8 cellular contexts compared by ENCODE assay signal in the genomic region with DNA sequence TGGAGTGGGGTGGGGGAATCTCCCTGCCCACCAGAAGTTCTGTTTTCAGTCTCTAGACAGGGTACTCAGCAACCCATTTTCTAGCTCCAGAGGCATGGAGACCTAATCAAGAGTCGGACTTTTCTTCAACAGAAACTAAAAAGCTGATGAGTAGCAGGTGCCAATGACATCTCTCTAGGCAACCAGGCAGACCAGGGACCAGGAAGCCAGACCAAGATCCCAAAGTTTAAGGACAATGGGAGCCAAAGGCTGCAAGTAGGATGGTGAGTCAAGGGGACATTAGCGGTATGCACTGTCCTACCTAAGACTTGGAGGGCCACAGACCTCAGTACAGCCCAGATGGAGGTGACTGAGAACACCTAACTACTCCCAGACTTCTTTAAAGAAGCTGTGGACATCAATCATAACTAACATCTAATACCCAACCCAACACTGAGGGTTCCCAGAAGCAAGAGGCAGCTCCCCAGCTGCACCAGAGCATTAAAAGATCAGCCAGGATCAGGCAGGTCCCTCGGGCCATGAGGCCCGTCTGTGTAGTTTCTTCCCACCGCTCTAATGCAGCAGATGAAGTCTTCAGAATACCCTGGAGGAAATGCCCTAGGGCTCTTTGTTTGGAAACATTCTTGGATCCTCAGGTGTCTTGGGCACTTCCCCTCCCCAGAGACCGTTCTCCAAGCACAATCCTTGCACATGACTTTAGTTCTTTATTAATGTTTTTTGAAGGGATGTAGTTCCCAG. TPM values are rescaled to one million over a fixed set of nuclear protein-coding genes. Genes with fewer than 3 reads are reported as not detected.
DNase-seq lines count a peak whose midpoint lies in the region; ATAC-seq and TF ChIP-seq lines count a peak whose summit lies in the region.

No MANE protein-coding gene starts in this region.

- H3K27me3 ChIP-seq in right lobe of liver (no peaks in the 10 kb centered on the region), upper lobe of left lung (no peaks in the 10 kb centered on the region)

- TF ChIP-seq CTCF in astrocyte of the cerebellum (IDR thresholded peaks at IDR 0.05; ENCODE audit: low read depth, low read length, missing control alignments), result no peak
- TF ChIP-seq CTCF in right lobe of liver (IDR thresholded peaks at IDR 0.05), result no peak
- no peak for TF ChIP-seq CTCF in upper lobe of left lung (IDR thresholded peaks at IDR 0.05)

- no peak for TF ChIP-seq POLR2A in right lobe of liver (IDR thresholded peaks at IDR 0.05)
- no peak for TF ChIP-seq POLR2A in upper lobe of left lung (IDR thresholded peaks at IDR 0.05)

- H3K4me1 Mint-ChIP-seq in activated naive CD4-positive, alpha-beta T cell treated with anti-CD3 and anti-CD28 coated beads, Interleukin-2, amount 10 ng/mL, durations not matched to agents 7 days and 5 days, result peaks cover 49% of the 10 kb centered on the region

- peaks cover 11% of the 10 kb centered on the region for H3K27me3 Mint-ChIP-seq in activated naive CD4-positive, alpha-beta T cell treated with anti-CD3 and anti-CD28 coated beads, Interleukin-2, amount 10 ng/mL, durations not matched to agents 7 days and 5 days

- no peak for TF ChIP-seq EP300 in upper lobe of left lung (IDR thresholded peaks at IDR 0.05)

- intact Hi-C loops in right lobe of liver (cut with DNase I), result no loop called here

- no peaks in the 10 kb centered on the region for H3K9me3 Mint-ChIP-seq in activated naive CD4-positive, alpha-beta T cell treated with anti-CD3 and anti-CD28 coated beads, Interleukin-2, amount 10 ng/mL, durations not matched to agents 7 days and 5 days

- H3K4me3 ChIP-seq in astrocyte of the cerebellum (ENCODE audit: low read depth, low read length) (peak overlapping the region; percentile 81), right lobe of liver (peak overlapping the region; percentile 85 to 92 (median 90)), upper lobe of left lung (peak overlapping the region; percentile 75 to 93 (median 90))

- in situ Hi-C loops in astrocyte of the cerebellum (cut with HindIII; ENCODE audit: low sequenced_read_pairs), result no loop called here

- CTCF ChIA-PET in activated naive CD4-positive, alpha-beta T cell treated with anti-CD3 and anti-CD28 coated beads, Interleukin-2, amount 10 ng/mL, durations not matched to agents 7 days and 5 days (lab: Charles Lee), result no interaction called here

- peak overlapping the region; percentile 84 for H3K27ac Mint-ChIP-seq in activated naive CD4-positive, alpha-beta T cell treated with anti-CD3 and anti-CD28 coated beads, Interleukin-2, amount 10 ng/mL, durations not matched to agents 7 days and 5 days

- H3K27ac ChIP-seq in right lobe of liver, result peak overlapping the region; percentile 82 to 84 (median 84)
- peak overlapping the region; percentile 91 to 95 (median 94) for H3K27ac ChIP-seq in upper lobe of left lung

- peaks cover 0 to 13% (median 7%) of the 10 kb centered on the region in 4 donors for H3K36me3 ChIP-seq in right lobe of liver
- H3K36me3 ChIP-seq in upper lobe of left lung, result peaks cover 8 to 28% (median 16%) of the 10 kb centered on the region in 4 donors

- peaks cover 23% of the 10 kb centered on the region for H3K36me3 Mint-ChIP-seq in activated naive CD4-positive, alpha-beta T cell treated with anti-CD3 and anti-CD28 coated beads, Interleukin-2, amount 10 ng/mL, durations not matched to agents 7 days and 5 days

- peak overlapping the region; percentile 90 for H3K4me3 Mint-ChIP-seq in activated naive CD4-positive, alpha-beta T cell treated with anti-CD3 and anti-CD28 coated beads, Interleukin-2, amount 10 ng/mL, durations not matched to agents 7 days and 5 days

- WGBS in right lobe of liver (ENCODE audit: insufficient coverage, low coverage, low lambda C conversion rate, missing lambda C conversion rate), result 62% methylated on average over 3 of the region's 6 CpGs
- 35 to 38% methylated on average over 6 of the region's 6 CpGs for WGBS in upper lobe of left lung, 2 donors

- no peak for DNase-seq in activated naive CD4-positive, alpha-beta T cell treated with anti-CD3 and anti-CD28 coated beads, Interleukin-2, amount 10 ng/mL, durations not matched to agents 7 days and 5 days
- DNase-seq in activated naive CD4-positive, alpha-beta T cell (lab: John Stamatoyannopoulos, UW), result no peak
- no peak for DNase-seq in astrocyte of the cerebellum (ENCODE audit: low read depth)
- no peak for DNase-seq in right lobe of liver
- no peak for DNase-seq in upper lobe of left lung
- DNase-seq in anterior cingulate cortex (lab: John Stamatoyannopoulos, UW), result no peak
- DNase-seq in NOMO-1 treated with dmso at 0.1 percent for 144 hours (lab: John Stamatoyannopoulos, UW; ENCODE audit: unreplicated experiment), result no peak
- no peak for DNase-seq in UCSD-AML1 (lab: John Stamatoyannopoulos, UW; ENCODE audit: unreplicated experiment)

- ATAC-seq in right lobe of liver, result no peak
- no peak for ATAC-seq in upper lobe of left lung (ENCODE audit: low FRiP score in 2 of 2)

- no peaks in the 10 kb centered on the region for H3K9me3 ChIP-seq in right lobe of liver
- no peaks in the 10 kb centered on the region for H3K9me3 ChIP-seq in upper lobe of left lung

- H3K4me1 ChIP-seq in right lobe of liver (peaks cover 0 to 21% (median 9%) of the 10 kb centered on the region in 4 donors), upper lobe of left lung (peaks cover 12 to 32% (median 16%) of the 10 kb centered on the region in 4 donors)

RNA-seq across cellular contexts. Expression of a gene that starts 1.0 kb away (rescaled TPM):
- total RNA-seq in right lobe of liver (10 to 100 TPM in 2 of 6 experiments, 1 to 10 TPM in 4; 8.0 to 18.9 (median 8.6) TPM), upper lobe of left lung (10 to 100 TPM; 20.7 to 31.6 (median 26.0) TPM)

RNA-seq across cellular contexts. Expression of a gene that starts 6.2 kb away (rescaled TPM):
- 10 to 100 TPM; 10.4 to 15.2 (median 11.5) TPM for total RNA-seq in right lobe of liver
- 10 to 100 TPM; 21.9 to 60.8 (median 32.7) TPM for total RNA-seq in upper lobe of left lung

RNA-seq across cellular contexts. Expression of a gene that starts 32.3 kb away (rescaled TPM):
- total RNA-seq in right lobe of liver, result 100 to 1,000 TPM; 129 to 192 (median 163) TPM
- 100 to 1,000 TPM; 349 to 904 (median 555) TPM for total RNA-seq in upper lobe of left lung

RNA-seq across cellular contexts. Expression of a gene that starts 44.5 kb away (rescaled TPM):
- total RNA-seq in right lobe of liver, result 10 to 100 TPM; 28.0 to 39.0 (median 34.1) TPM
- total RNA-seq in upper lobe of left lung, result 10 to 100 TPM; 42.6 to 76.4 (median 57.2) TPM
